In the genomic region with DNA sequence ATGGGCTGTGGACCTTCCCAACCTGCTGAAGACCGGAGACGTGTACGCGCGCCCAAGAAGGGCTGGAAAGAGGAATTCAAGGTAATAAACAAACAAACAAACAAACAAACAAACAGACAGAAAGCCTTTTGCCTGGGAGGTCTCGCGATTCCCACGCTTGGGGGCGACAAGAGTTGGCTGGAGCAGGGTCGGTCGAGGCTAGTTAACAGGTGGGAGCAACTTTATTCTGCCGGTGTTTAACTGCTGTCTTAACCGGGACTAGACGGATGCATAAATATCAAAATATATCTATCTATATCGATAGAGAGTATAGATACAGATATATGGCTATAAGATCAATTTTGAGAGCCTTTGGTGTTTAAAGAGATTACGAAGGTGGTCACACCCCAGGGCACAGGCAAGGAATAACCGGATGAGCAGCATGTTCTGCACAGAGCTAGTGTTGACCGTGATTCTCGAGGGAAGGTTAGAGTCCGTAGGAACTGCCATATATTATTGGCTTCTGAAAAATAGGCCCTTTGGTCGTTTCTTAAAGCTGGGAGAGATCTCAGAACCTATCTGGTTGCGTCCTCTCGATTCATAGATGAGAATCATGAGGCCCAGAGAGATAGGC, we compare ENCODE assay signal across 12 cellular contexts. TPM values are rescaled to one million over a fixed set of nuclear protein-coding genes. Genes with fewer than 3 reads are reported as not detected.
DNase-seq lines count a peak whose midpoint lies in the region; ATAC-seq, FAIRE-seq and TF ChIP-seq lines count a peak whose summit lies in the region.
"Had no signal": no experiment of that assay in that cellular context is flagged by ENCODE, and none has a peak within 500 bp of the region (broad histone marks: within the 10 kb centered on the region; RNA-seq: fewer than 3 reads in every experiment).

No MANE protein-coding gene starts in this region.

- peaks cover 49% of the 10 kb centered on the region for H3K27me3 Mint-ChIP-seq in WTC11 (ENCODE audit: low read depth)

- H3K36me3 Mint-ChIP-seq in WTC11, result no peaks in the 10 kb centered on the region

- peaks cover 30% of the 10 kb centered on the region for H3K27me3 ChIP-seq in H7 (ENCODE audit: control insufficient read depth, insufficient read depth, low read length)
- H3K27me3 ChIP-seq in iPS DF 6.9 (ENCODE audit: control insufficient read depth, insufficient read depth, low read length), result peaks cover 8% of the 10 kb centered on the region; the same call in 1 of the 2 replicates

- WGBS in iPS DF 6.9 (ENCODE audit: insufficient coverage, insufficient read length), result no CpG with 5 or more reads among the region's 23 CpGs

- H3K4me3 ChIP-seq in H7 (ENCODE audit: insufficient read depth, low read depth, low read length), result peak overlapping the region; percentile 40
- peak overlapping the region; percentile 45; the same call in 1 of the 2 replicates for H3K4me3 ChIP-seq in iPS DF 6.9 (ENCODE audit: low read length)
- H3K4me3 ChIP-seq in retinal pigment epithelial cell (ENCODE audit: low read length), result peak overlapping the region; percentile 51

- H3K36me3 ChIP-seq in H7 (replicated peaks; ENCODE audit: control insufficient read depth, insufficient read depth, low read length) (no peaks in the 10 kb centered on the region), iPS DF 6.9 (ENCODE audit: control insufficient read depth, insufficient read depth, low read length) (no peaks in the 10 kb centered on the region)

- H3K4me1 Mint-ChIP-seq in WTC11, result peaks cover 10% of the 10 kb centered on the region; the same call in 1 of the 2 replicates

- no peaks in the 10 kb centered on the region; the same call in 1 of the 2 replicates for H3K9me3 Mint-ChIP-seq in WTC11

- DNase-seq in H7 (no peak), WTC11 (ENCODE audit: low spot score) (no peak), iPS DF 6.9 (ENCODE audit: low read depth, low spot score) (no peak), retinal pigment epithelial cell (ENCODE audit: low read depth) (no peak), NCI-H774 (lab: John Stamatoyannopoulos, UW) (no peak), urothelium cell line (ENCODE audit: low spot score) (no peak), occipital lobe (lab: John Stamatoyannopoulos, UW) (no peak)
- DNase-seq: activated effector memory CD4-positive, alpha-beta T cell treated with anti-CD3 and anti-CD28 coated beads, Interleukin-2, amount 50 U/mL, for 16 hours; GDM1 had no signal

- peak overlapping the region; percentile 76 for H3K4me3 Mint-ChIP-seq in WTC11

- CTCF ChIA-PET in WTC11 (lab: Charles Lee), result no interaction called here

- TF ChIP-seq CTCF in WTC11 (IDR thresholded peaks at IDR 0.05) (no peak), retinal pigment epithelial cell (conservative IDR thresholded peaks at IDR 0.05; ENCODE audit: low read depth, low read length) (no peak)

- POLR2A ChIA-PET in WTC11 (lab: Charles Lee), result no interaction called here

- FAIRE-seq in urothelium cell line (lab: Jason Lieb, UNC), result no peak

- no peak overlapping the region for H3K27ac Mint-ChIP-seq in WTC11

- H3K27ac ChIP-seq in iPS DF 6.9 (ENCODE audit: low read length), result no peak overlapping the region

- no peaks in the 10 kb centered on the region for H3K4me1 ChIP-seq in iPS DF 6.9 (ENCODE audit: control insufficient read depth, insufficient read depth, low read length)

- no peak for ATAC-seq in WTC11
- no peak for ATAC-seq in HG03095 (IDR thresholded peaks at IDR 0.05; ENCODE audit: unreplicated experiment)

- H3K9me3 ChIP-seq in iPS DF 6.9 (ENCODE audit: control insufficient read depth, insufficient read depth, low read length), result no peaks in the 10 kb centered on the region

TF ChIP-seq in WTC11, 78 proteins besides CTCF, POLR2A, EP300 and RAD21 (continues in another document):
- TF ChIP-seq ZNF512 (CRISPR knock-in tag; IDR thresholded peaks at IDR 0.05; ENCODE audit: borderline replicate concordance) (no peak), FOXP4 (CRISPR knock-in tag; IDR thresholded peaks at IDR 0.05) (no peak), STAT6 (CRISPR knock-in tag; conservative IDR thresholded peaks at IDR 0.05; ENCODE audit: low read depth) (no peak), OVOL2 (CRISPR knock-in tag; IDR thresholded peaks at IDR 0.05; ENCODE audit: borderline replicate concordance) (no peak)
- TF ChIP-seq, protein P1, sequence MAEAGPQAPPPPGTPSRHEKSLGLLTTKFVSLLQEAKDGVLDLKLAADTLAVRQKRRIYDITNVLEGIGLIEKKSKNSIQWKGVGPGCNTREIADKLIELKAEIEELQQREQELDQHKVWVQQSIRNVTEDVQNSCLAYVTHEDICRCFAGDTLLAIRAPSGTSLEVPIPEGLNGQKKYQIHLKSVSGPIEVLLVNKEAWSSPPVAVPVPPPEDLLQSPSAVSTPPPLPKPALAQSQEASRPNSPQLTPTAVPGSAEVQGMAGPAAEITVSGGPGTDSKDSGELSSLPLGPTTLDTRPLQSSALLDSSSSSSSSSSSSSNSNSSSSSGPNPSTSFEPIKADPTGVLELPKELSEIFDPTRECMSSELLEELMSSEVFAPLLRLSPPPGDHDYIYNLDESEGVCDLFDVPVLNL (CRISPR knock-in tag; IDR thresholded peaks at IDR 0.05; ENCODE audit: borderline replicate concordance, low read depth), result no peak
- TF ChIP-seq, protein P2, sequence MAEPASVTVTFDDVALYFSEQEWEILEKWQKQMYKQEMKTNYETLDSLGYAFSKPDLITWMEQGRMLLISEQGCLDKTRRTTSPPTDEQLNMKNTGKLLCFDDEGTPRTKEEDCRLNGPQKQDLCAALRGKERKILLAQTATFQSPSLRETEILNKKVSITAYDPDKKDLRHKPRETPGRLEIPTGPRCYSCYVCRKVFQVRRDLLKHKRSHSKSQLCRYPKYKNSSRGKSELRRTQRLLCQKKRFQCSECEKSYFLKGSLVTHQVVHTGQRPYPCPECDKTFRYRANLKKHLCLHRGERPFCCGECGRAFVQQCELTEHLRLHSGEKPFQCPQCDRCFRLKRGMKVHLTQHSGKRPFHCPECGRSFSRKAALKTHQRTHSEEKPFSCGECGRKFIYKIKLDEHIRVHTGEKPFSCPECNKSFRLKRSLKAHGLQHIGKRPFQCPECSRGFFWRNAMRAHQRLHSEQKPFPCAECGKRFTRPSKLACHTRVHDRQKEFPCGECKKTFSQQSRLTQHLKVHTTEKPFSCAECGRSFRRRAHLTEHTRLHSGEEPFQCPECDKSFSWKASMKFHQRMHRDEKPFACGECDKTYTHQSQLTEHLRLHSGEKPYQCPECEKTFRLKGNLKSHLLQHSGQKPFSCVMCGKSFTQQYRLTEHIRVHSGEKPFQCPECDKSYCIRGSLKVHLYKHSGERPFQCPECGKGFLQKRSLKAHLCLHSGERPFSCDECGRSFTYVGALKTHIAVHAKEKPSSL (CRISPR knock-in tag; conservative IDR thresholded peaks at IDR 0.05), result no peak

RNA-seq across cellular contexts. Expression of gene STMND1, which starts 0.5 kb away (rescaled TPM):
- not detected in 2 replicates for total RNA-seq in H7 (2014; rRNA removed; shearing (Covaris generic))
- total RNA-seq in WTC11 (2021) (not detected in 3 replicates), occipital lobe (not detected)
- total RNA-seq: subcutaneous adipose tissue; T-helper 1 cell treated with Interleukin-12 subunit alpha and Interleukin-12 subunit beta and Interleukin-4 antibody, amounts not matched to agents 30 ng/mL and 1 ng/mL, for 36 hours had no signal
